14 cellular contexts compared by ENCODE assay signal in genomic region chr6:73460044-73460443, GRCh38. TPM values are rescaled to one million over a fixed set of nuclear protein-coding genes. Genes with fewer than 3 reads are reported as not detected.
A peak's percentile ranks its signal among the peaks of the same experiment; 100 is the strongest.
DNase-seq lines count a peak whose midpoint lies in the region; ATAC-seq and TF ChIP-seq lines count a peak whose summit lies in the region.
"Had no signal": no experiment of that assay in that cellular context is flagged by ENCODE, and none has a peak within 500 bp of the region (broad histone marks: within the 10 kb centered on the region; RNA-seq: fewer than 3 reads in every experiment).

No MANE protein-coding gene starts in this region.

- peaks cover 54% of the 10 kb centered on the region for H3K4me1 Mint-ChIP-seq in dendritic cell treated with granulocyte-macrophage colony-stimulating factor and Interleukin-4, amounts not matched to agents 40 ng/mL and 50 ng/mL, for 4 days (ENCODE audit: low read depth)

- H3K27me3 ChIP-seq in HAP-1 (ENCODE audit: low read depth) (no peaks in the 10 kb centered on the region), adrenal gland (no peaks in the 10 kb centered on the region)
- H3K27me3 ChIP-seq: breast epithelium, MG63 had no signal

- H3K4me3 Mint-ChIP-seq in dendritic cell treated with granulocyte-macrophage colony-stimulating factor and Interleukin-4, amounts not matched to agents 40 ng/mL and 50 ng/mL, for 4 days: no peak overlapping the region
- H3K4me3 Mint-ChIP-seq: HFFc6 had no signal

- H3K27ac Mint-ChIP-seq in dendritic cell treated with granulocyte-macrophage colony-stimulating factor and Interleukin-4, amounts not matched to agents 40 ng/mL and 50 ng/mL, for 4 days: peak overlapping the region; percentile 95
- H3K27ac Mint-ChIP-seq: HFFc6 had no signal

- peaks cover 12% of the 10 kb centered on the region for H3K4me1 ChIP-seq in HAP-1
- H3K4me1 ChIP-seq in adrenal gland (replicated peaks in 1 of 2): peaks cover 3 to 25% of the 10 kb centered on the region in 2 donors
- H3K4me1 ChIP-seq: breast epithelium had no signal

- intact Hi-C loops in dendritic cell treated with granulocyte-macrophage colony-stimulating factor and Interleukin-4, amounts not matched to agents 40 ng/mL and 50 ng/mL, for 4 days (cut with micrococcal nuclease): loop anchor here (5.0 kb wide), 1 partner anchor 42 kb away; no protein-coding TSS in a partner anchor
- intact Hi-C loops in posterior cingulate gyrus (cut with DNase I) (no loop called here), adrenal gland (cut with DNase I) (no loop called here)

- H3K36me3 ChIP-seq in HAP-1 (replicated peaks) (peaks cover 9% of the 10 kb centered on the region), adrenal gland (replicated peaks in 1 of 2) (peaks cover 0 to 4% of the 10 kb centered on the region in 2 donors)
- H3K36me3 ChIP-seq: breast epithelium had no signal

- TF ChIP-seq POLR2A in adrenal gland (IDR thresholded peaks at IDR 0.05): no peak

- H3K9me3 Mint-ChIP-seq in dendritic cell treated with granulocyte-macrophage colony-stimulating factor and Interleukin-4, amounts not matched to agents 40 ng/mL and 50 ng/mL, for 4 days: no peaks in the 10 kb centered on the region
- H3K9me3 Mint-ChIP-seq: HFFc6 had no signal

- peak; percentile 22 to 45 for DNase-seq in HAP-1 (ENCODE audit: low spot score in 2 of 2)
- DNase-seq in OCI-M1 (lab: John Stamatoyannopoulos, UW): peak; percentile 86
- peak in 7 of 10 donors; percentile 16 to 91 (median 56) for DNase-seq in posterior cingulate gyrus
- DNase-seq in DMS53 treated with DMSO at 0.1 percent for 48 hours (lab: John Stamatoyannopoulos, UW; ENCODE audit: unreplicated experiment): no peak
- DNase-seq in adrenal gland: no peak
- DNase-seq: DMS153; HFFc6; MG63; NCI-H446 treated with DMSO at 0.1 percent for 48 hours; Right ventricle myocardium superior; stimulated activated CD4-positive, alpha-beta T cell treated with anti-CD3 and anti-CD28 coated beads, Interleukin-15, amount 100 ng/mL, for 24 hours had no signal

- ATAC-seq in HG03378 (IDR thresholded peaks at IDR 0.05; ENCODE audit: unreplicated experiment): no peak

- H3K4me3 ChIP-seq in HAP-1 (no peak overlapping the region), adrenal gland (no peak overlapping the region)
- H3K4me3 ChIP-seq: MG63 had no signal

- H3K27me3 Mint-ChIP-seq in dendritic cell treated with granulocyte-macrophage colony-stimulating factor and Interleukin-4, amounts not matched to agents 40 ng/mL and 50 ng/mL, for 4 days: no peaks in the 10 kb centered on the region

- TF ChIP-seq CTCF in adrenal gland (IDR thresholded peaks at IDR 0.05): no peak

- H3K27ac ChIP-seq in adrenal gland: no peak overlapping the region
- H3K27ac ChIP-seq: breast epithelium had no signal

- H3K9me3 ChIP-seq in HAP-1 (0 out of 2 replicates have a peak, but pooled peaks cover 3% of the 10 kb centered on the region), adrenal gland (replicated peaks in 1 of 3) (no peaks in the 10 kb centered on the region)
- H3K9me3 ChIP-seq: breast epithelium, MG63 had no signal

- in situ Hi-C loops in HAP-1 (cut with MboI; ENCODE audit: low sequenced_read_pairs): no loop called here

- 70 to 79% (median 73%) methylated on average over 5 of the region's 5 CpGs for WGBS in adrenal gland, 4 donors

- H3K36me3 Mint-ChIP-seq in dendritic cell treated with granulocyte-macrophage colony-stimulating factor and Interleukin-4, amounts not matched to agents 40 ng/mL and 50 ng/mL, for 4 days (ENCODE audit: low read depth): peaks cover 20% of the 10 kb centered on the region

RNA-seq across cellular contexts. Expression of gene MTO1, which starts 1.5 kb away (rescaled TPM):
- total RNA-seq in adrenal gland: 10 to 100 TPM; 16.9 to 29.9 (median 22.9) TPM
- polyA plus RNA-seq in adrenal gland: 10 to 100 TPM; 14.0 to 26.0 (median 20.3) TPM

RNA-seq across cellular contexts. Expression of gene CGAS, which starts 7.9 kb away (rescaled TPM):
- total RNA-seq in adrenal gland: 1 to 10 TPM; 1.3 to 7.8 (median 3.3) TPM
- polyA plus RNA-seq in adrenal gland: 1 to 10 TPM; 1.0 to 1.2 (median 1.2) TPM

Comparison
In these comparisons a context has a peak if more than half of its experiments do, and no peak if none do; other contexts are left out.
1. DNase-seq: peak in HAP-1 (2 of 2), OCI-M1 (single experiment) and posterior cingulate gyrus (7 of 10); none in DMS53 treated with DMSO at 0.1 percent for 48 hours (single experiment) and adrenal gland (0 of 7).